1 cellular context compared by ENCODE assay signal in the genomic region with DNA sequence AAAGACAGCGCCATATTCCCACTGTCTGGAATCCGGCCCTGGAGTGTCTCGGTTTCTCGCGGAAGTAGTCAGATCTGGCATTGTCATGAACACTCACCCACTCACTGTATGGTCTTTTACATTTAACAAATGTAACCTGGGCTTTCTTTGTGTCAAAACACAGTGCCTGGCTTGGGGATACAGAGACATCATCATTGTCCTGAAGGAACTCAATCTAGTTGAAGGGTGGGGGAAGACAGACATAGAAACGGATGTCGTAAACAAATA.
TF ChIP-seq lines count a peak whose summit lies in the region.

No MANE protein-coding gene starts in this region.

TF ChIP-seq in IMR-90, 13 proteins besides CTCF, POLR2A, EP300 and RAD21 (continued from another document):
- TF ChIP-seq, protein P1, sequence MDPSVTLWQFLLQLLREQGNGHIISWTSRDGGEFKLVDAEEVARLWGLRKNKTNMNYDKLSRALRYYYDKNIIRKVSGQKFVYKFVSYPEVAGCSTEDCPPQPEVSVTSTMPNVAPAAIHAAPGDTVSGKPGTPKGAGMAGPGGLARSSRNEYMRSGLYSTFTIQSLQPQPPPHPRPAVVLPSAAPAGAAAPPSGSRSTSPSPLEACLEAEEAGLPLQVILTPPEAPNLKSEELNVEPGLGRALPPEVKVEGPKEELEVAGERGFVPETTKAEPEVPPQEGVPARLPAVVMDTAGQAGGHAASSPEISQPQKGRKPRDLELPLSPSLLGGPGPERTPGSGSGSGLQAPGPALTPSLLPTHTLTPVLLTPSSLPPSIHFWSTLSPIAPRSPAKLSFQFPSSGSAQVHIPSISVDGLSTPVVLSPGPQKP (IDR thresholded peaks at IDR 0.05; ENCODE audit: borderline replicate concordance, low read depth, low read length): no peak
- TF ChIP-seq MAZ (IDR thresholded peaks at IDR 0.05; ENCODE audit: borderline replicate concordance, low read depth, low read length): no peak
- no peak for TF ChIP-seq RFX5 (IDR thresholded peaks at IDR 0.05; ENCODE audit: low read depth, low read length)
- no peak for TF ChIP-seq NFE2L2 (IDR thresholded peaks at IDR 0.05; ENCODE audit: low read depth, low read length)
- TF ChIP-seq RCOR1 (IDR thresholded peaks at IDR 0.05; ENCODE audit: insufficient replicate concordance, low read length): no peak
- TF ChIP-seq MXI1 (IDR thresholded peaks at IDR 0.05; ENCODE audit: borderline replicate concordance, low read depth, low read length): no peak
- no peak for TF ChIP-seq BHLHE40 (IDR thresholded peaks at IDR 0.05; ENCODE audit: low read depth, low read length)
- TF ChIP-seq CEBPB (IDR thresholded peaks at IDR 0.05; ENCODE audit: low read depth, low read length): no peak
- no peak for TF ChIP-seq FOS (IDR thresholded peaks at IDR 0.05; ENCODE audit: low read depth, low read length)
